Comparison of ENCODE assay signal across 22 cellular contexts in the genomic region with DNA sequence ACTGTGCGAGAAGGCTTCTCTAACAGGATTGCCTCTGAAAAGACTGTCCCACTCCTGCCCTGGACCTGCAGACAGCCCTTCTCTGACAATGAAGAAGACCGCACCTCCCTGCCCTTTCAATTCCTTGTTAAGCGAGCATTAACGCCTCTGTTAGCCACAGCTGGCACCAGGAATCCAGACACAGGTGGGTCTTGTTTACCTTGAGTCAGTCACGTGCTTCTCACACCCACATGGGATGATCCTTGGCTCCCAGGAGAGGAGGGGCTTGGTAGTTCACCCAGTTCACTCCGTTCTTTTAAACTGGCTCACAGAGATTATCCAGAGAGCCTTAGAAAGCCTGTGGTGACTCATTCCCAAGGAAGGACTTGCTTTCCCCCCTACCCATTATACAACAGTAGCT.
DNase-seq lines count a peak whose midpoint lies in the region; TF ChIP-seq lines count a peak whose summit lies in the region.
"Had no signal": no experiment of that assay in that cellular context is flagged by ENCODE, and none has a peak within 500 bp of the region (broad histone marks: within the 10 kb centered on the region; RNA-seq: fewer than 3 reads in every experiment).

No MANE protein-coding gene starts in this region.

- no peaks in the 10 kb centered on the region for H3K79me2 ChIP-seq in mammary epithelial cell (ENCODE audit: insufficient read depth, low read length)

- peaks cover 30% of the 10 kb centered on the region for H3K4me1 Mint-ChIP-seq in MCF 10A (ENCODE audit: insufficient read depth, unreplicated experiment)
- H3K4me1 Mint-ChIP-seq: activated B cell treated with CpG ODN at 0.5 μM for 24 hours; stimulated activated effector memory CD8-positive, alpha-beta T cell treated with anti-CD3 and anti-CD28 coated beads, Interleukin-12 subunit alpha, Interleukin-12 subunit beta, amount 100 ng/mL, for 72 hours had no signal

- no peak overlapping the region for H3K27ac ChIP-seq in mammary epithelial cell (ENCODE audit: insufficient read depth, low read depth, low read length)
- H3K27ac ChIP-seq in Peyer's patch: no peak overlapping the region
- H3K27ac ChIP-seq: C4-2B, thoracic aorta had no signal

- H3K4me3 ChIP-seq in mammary epithelial cell (replicated peaks in 1 of 3; ENCODE audit: insufficient read depth in 1 of 3, low read depth in 2 of 3, low read length in 3 of 3) (no peak overlapping the region), NT2/D1 (ENCODE audit: insufficient read length, low read depth) (no peak overlapping the region), BE2C (ENCODE audit: low read depth, low read length) (no peak overlapping the region), Peyer's patch (no peak overlapping the region)
- H3K4me3 ChIP-seq: K562, thoracic aorta had no signal

- no peak overlapping the region for H2AFZ ChIP-seq in mammary epithelial cell (ENCODE audit: low read depth, low read length)

- H3K27me3 ChIP-seq in mammary epithelial cell (ENCODE audit: insufficient read depth, low read length): no peaks in the 10 kb centered on the region
- no peaks in the 10 kb centered on the region for H3K27me3 ChIP-seq in NT2/D1 (ENCODE audit: insufficient read depth, insufficient read length)
- no peaks in the 10 kb centered on the region for H3K27me3 ChIP-seq in BE2C
- H3K27me3 ChIP-seq in Peyer's patch: no peaks in the 10 kb centered on the region

- peak; percentile 28 for DNase-seq in MCF 10A (ENCODE audit: unreplicated experiment)
- DNase-seq in mammary epithelial cell: no peak
- peak; percentile 18 for DNase-seq in NT2/D1 (ENCODE audit: low read depth, low spot score)
- peak; percentile 19 for DNase-seq in iPS DF 4.7 (ENCODE audit: extremely low read depth, low spot score)
- no peak for DNase-seq in BE2C
- no peak for DNase-seq in D341Med (ENCODE audit: low spot score)
- DNase-seq in cerebellar nuclear complex (lab: John Stamatoyannopoulos, UW): no peak
- DNase-seq in Peyer's patch: no peak
- DNase-seq: activated B cell treated with CpG ODN at 0.5 μM for 24 hours; activated CD8-positive, alpha-beta T cell treated with anti-CD3 and anti-CD28 coated beads, Interleukin-2, amount 10 ng/mL, durations not matched to agents 7 days and 5 days; activated T-cell treated with anti-CD3 and anti-CD28 coated beads, Interleukin-2, amount 50 U/mL, for 48 hours; foreskin melanocyte; NCI-H1092 treated with DMSO at 0.1 percent for 48 hours; NCI-H2171 treated with DMSO at 0.1 percent for 48 hours; retina; SIG-M5; T-helper 2 cell had no signal

- H3K4me3 Mint-ChIP-seq in MCF 10A (ENCODE audit: unreplicated experiment): no peak overlapping the region
- H3K4me3 Mint-ChIP-seq: activated B cell treated with CpG ODN at 0.5 μM for 24 hours; activated CD8-positive, alpha-beta T cell treated with anti-CD3 and anti-CD28 coated beads, Interleukin-2, amount 10 ng/mL, durations not matched to agents 7 days and 5 days; stimulated activated effector memory CD8-positive, alpha-beta T cell treated with anti-CD3 and anti-CD28 coated beads, Interleukin-12 subunit alpha, Interleukin-12 subunit beta, amount 100 ng/mL, for 72 hours had no signal

- 39% methylated on average over 5 of the region's 6 CpGs for WGBS in mammary epithelial cell (ENCODE audit: low coverage, missing lambda C conversion rate)

- POLR2A ChIA-PET in MCF 10A (lab: Yijun Ruan, JAX): interaction anchor here (0.6 to 2.0 kb wide), 8 partner anchors 9 to 411 kb away, joined by 3 to 8 read pairs (median 3); partner anchors contain the start of gene MEIS1

- H3K9ac ChIP-seq in mammary epithelial cell (ENCODE audit: insufficient read depth, low read length): no peak overlapping the region
- H3K9ac ChIP-seq in NT2/D1 (ENCODE audit: insufficient read length, low read depth): no peak overlapping the region

- CTCF ChIA-PET in MCF 10A (lab: Yijun Ruan, JAX) (interaction anchor here (0.5 to 1.7 kb wide), 5 partner anchors 11 to 394 kb away, joined by 3 to 10 read pairs (median 3); no protein-coding TSS in a partner anchor), mammary epithelial cell (lab: Charles Lee; ENCODE audit: low non-redundant PET) (no interaction called here)

- no peaks in the 10 kb centered on the region for H4K20me1 ChIP-seq in mammary epithelial cell (ENCODE audit: insufficient read depth, low read length)

- H3K36me3 ChIP-seq in mammary epithelial cell (ENCODE audit: insufficient read depth, low read length): no peaks in the 10 kb centered on the region
- no peaks in the 10 kb centered on the region for H3K36me3 ChIP-seq in NT2/D1 (ENCODE audit: insufficient read depth, insufficient read length, low read length)
- no peaks in the 10 kb centered on the region for H3K36me3 ChIP-seq in BE2C
- H3K36me3 ChIP-seq in Peyer's patch: no peaks in the 10 kb centered on the region
- H3K36me3 ChIP-seq: thoracic aorta had no signal

- H3K9me3 Mint-ChIP-seq in MCF 10A (ENCODE audit: unreplicated experiment): peaks cover 8% of the 10 kb centered on the region
- H3K9me3 Mint-ChIP-seq: activated B cell treated with CpG ODN at 0.5 μM for 24 hours had no signal

- TF ChIP-seq CTCF in MCF 10A (IDR thresholded peaks at IDR 0.05; ENCODE audit: unreplicated experiment) (no peak), mammary epithelial cell (conservative IDR thresholded peaks at IDR 0.05 in 1 of 2, IDR thresholded peaks at IDR 0.05 in 1 of 2; ENCODE audit: extremely low read depth in 1 of 2, insufficient read depth in 1 of 2, low read depth in 1 of 2, low read length in 2 of 2) (no peak), BE2C (IDR thresholded peaks at IDR 0.05; ENCODE audit: low read depth, low read length) (no peak), Peyer's patch (IDR thresholded peaks at IDR 0.05) (no peak)

- H3K36me3 Mint-ChIP-seq in MCF 10A (ENCODE audit: insufficient read depth, unreplicated experiment): peaks cover 7% of the 10 kb centered on the region
- H3K36me3 Mint-ChIP-seq: activated naive CD4-positive, alpha-beta T cell treated with anti-CD3 and anti-CD28 coated beads, Interleukin-2, amount 50 U/mL, for 72 hours; stimulated activated effector memory CD8-positive, alpha-beta T cell treated with anti-CD3 and anti-CD28 coated beads, Interleukin-12 subunit alpha, Interleukin-12 subunit beta, amount 100 ng/mL, for 72 hours had no signal

- in situ Hi-C loops in mammary epithelial cell (cut with MboI; ENCODE audit: low sequenced_read_pairs in 2 of 2): no loop called here

- H3K4me2 ChIP-seq in mammary epithelial cell (ENCODE audit: insufficient read depth, low read depth, low read length): no peak overlapping the region

- H3K9me3 ChIP-seq in mammary epithelial cell (replicated peaks; ENCODE audit: insufficient read depth, low read length) (no peaks in the 10 kb centered on the region), NT2/D1 (ENCODE audit: insufficient read depth, low read length) (no peaks in the 10 kb centered on the region), BE2C (no peaks in the 10 kb centered on the region), Peyer's patch (no peaks in the 10 kb centered on the region)
- H3K9me3 ChIP-seq: thoracic aorta had no signal

- H3K27me3 Mint-ChIP-seq in MCF 10A (ENCODE audit: insufficient read depth, unreplicated experiment): no peaks in the 10 kb centered on the region
- H3K27me3 Mint-ChIP-seq: activated B cell treated with CpG ODN at 0.5 μM for 24 hours had no signal

- no peaks in the 10 kb centered on the region for H3K4me1 ChIP-seq in mammary epithelial cell (ENCODE audit: insufficient read depth, low read length)
- H3K4me1 ChIP-seq in NT2/D1 (ENCODE audit: insufficient read depth, insufficient read length): no peaks in the 10 kb centered on the region
- H3K4me1 ChIP-seq in BE2C: no peaks in the 10 kb centered on the region; the same call in 1 of the 2 replicates
- no peaks in the 10 kb centered on the region for H3K4me1 ChIP-seq in Peyer's patch

- H3K27ac Mint-ChIP-seq in MCF 10A (ENCODE audit: low read depth, unreplicated experiment): peak overlapping the region; percentile 21
- H3K27ac Mint-ChIP-seq: activated B cell treated with CpG ODN at 0.5 μM for 24 hours; activated CD8-positive, alpha-beta T cell treated with anti-CD3 and anti-CD28 coated beads, Interleukin-2, amount 10 ng/mL, durations not matched to agents 7 days and 5 days; activated naive CD4-positive, alpha-beta T cell treated with anti-CD3 and anti-CD28 coated beads, Interleukin-2, amount 50 U/mL, for 72 hours; stimulated activated effector memory CD8-positive, alpha-beta T cell treated with anti-CD3 and anti-CD28 coated beads, Interleukin-12 subunit alpha, Interleukin-12 subunit beta, amount 100 ng/mL, for 72 hours had no signal

- BruUV-seq in MCF 10A (replicated peaks; lab: Mats Ljungman, UMichigan): no TSS peak
- no TSS peak for BruUV-seq in mammary epithelial cell (replicated peaks; lab: Mats Ljungman, UMichigan)

- no peak for TF ChIP-seq POLR2A in Peyer's patch (IDR thresholded peaks at IDR 0.05)

- intact Hi-C loops in MCF 10A (cut with micrococcal nuclease): no loop called here
- intact Hi-C loops in mammary epithelial cell (cut with micrococcal nuclease): no loop called here

- dilution Hi-C loops in mammary epithelial cell (cut with HindIII; ENCODE audit: low sequenced_read_pairs): no loop called here

Comparison
In these comparisons a context has a peak if more than half of its experiments do, and no peak if none do; other contexts are left out.
1. DNase-seq: peak in MCF 10A (single experiment), NT2/D1 (single experiment) and iPS DF 4.7 (single experiment); none in mammary epithelial cell (single experiment), BE2C (single experiment), D341Med (single experiment), cerebellar nuclear complex (0 of 2) and Peyer's patch (0 of 3).